Comparison of ENCODE assay signal across 16 cellular contexts in genomic region chrX:33198561-33199279, GRCh38. TPM values are rescaled to one million over a fixed set of nuclear protein-coding genes. Genes with fewer than 3 reads are reported as not detected.
DNase-seq lines count a peak whose midpoint lies in the region; FAIRE-seq and TF ChIP-seq lines count a peak whose summit lies in the region.
"Had no signal": no experiment of that assay in that cellular context is flagged by ENCODE, and none has a peak within 500 bp of the region (broad histone marks: within the 10 kb centered on the region; RNA-seq: fewer than 3 reads in every experiment).

No MANE protein-coding gene starts in this region.

- H3K4me1 Mint-ChIP-seq in chondrocyte (ENCODE audit: low read depth), result peaks cover 30% of the 10 kb centered on the region
- no peaks in the 10 kb centered on the region for H3K4me1 Mint-ChIP-seq in activated CD4-positive, alpha-beta T cell treated with anti-CD3 and anti-CD28 coated beads, Interleukin-2, amount 10 ng/mL, durations not matched to agents 7 days and 5 days
- no peaks in the 10 kb centered on the region for H3K4me1 Mint-ChIP-seq in activated T-helper 2 cell treated with anti-CD3 and anti-CD28 coated beads, Interferon-gamma antibody, Interleukin-2, Interleukin-4, amounts not matched to agents 10 μg/mL and 5 μg/mL and 100 μg/mL, durations not matched to agents 14 hours and 24 hours and 36 hours (ENCODE audit: low read depth)
- H3K4me1 Mint-ChIP-seq: CD4-positive, CD25-positive, alpha-beta regulatory T cell had no signal

- no peak for TF ChIP-seq CTCF in chondrocyte (IDR thresholded peaks at IDR 0.05)

- CTCF ChIA-PET in activated CD4-positive, alpha-beta T cell treated with anti-CD3 and anti-CD28 coated beads, Interleukin-2, amount 10 ng/mL, durations not matched to agents 7 days and 5 days (lab: Charles Lee), result interaction anchor here (0.6 kb wide), 1 partner anchor 982 kb away, joined by 3 read pairs; no protein-coding TSS in a partner anchor

- no peaks in the 10 kb centered on the region for H3K79me1 ChIP-seq in mesendoderm (ENCODE audit: low read length)

- POLR2A ChIA-PET in activated CD4-positive, alpha-beta T cell treated with anti-CD3 and anti-CD28 coated beads, Interleukin-2, amount 10 ng/mL, durations not matched to agents 7 days and 5 days (lab: Charles Lee), result no interaction called here

- no peak overlapping the region for H2AK5ac ChIP-seq in mesendoderm (ENCODE audit: low read length)

- no peak overlapping the region for H4K8ac ChIP-seq in mesendoderm (ENCODE audit: low read depth, low read length)

- no CpG with 5 or more reads among the region's 8 CpGs for WGBS in mesendoderm (ENCODE audit: extremely low coverage, insufficient coverage, low lambda C conversion rate)

- no peaks in the 10 kb centered on the region for H3K79me2 ChIP-seq in mesendoderm (ENCODE audit: control insufficient read depth, insufficient read depth, low read length)

- peaks cover 24% of the 10 kb centered on the region for H3K9me3 Mint-ChIP-seq in chondrocyte (ENCODE audit: low read depth)
- peaks cover 3% of the 10 kb centered on the region for H3K9me3 Mint-ChIP-seq in activated CD4-positive, alpha-beta T cell treated with anti-CD3 and anti-CD28 coated beads, Interleukin-2, amount 10 ng/mL, durations not matched to agents 7 days and 5 days
- peaks cover 26% of the 10 kb centered on the region for H3K9me3 Mint-ChIP-seq in activated T-helper 2 cell treated with anti-CD3 and anti-CD28 coated beads, Interferon-gamma antibody, Interleukin-2, Interleukin-4, amounts not matched to agents 10 μg/mL and 5 μg/mL and 100 μg/mL, durations not matched to agents 14 hours and 24 hours and 36 hours

- no peaks in the 10 kb centered on the region for H3K9me3 ChIP-seq in skeletal muscle tissue (ENCODE audit: control insufficient read depth in 3 of 3, low read length in 3 of 3)
- H3K9me3 ChIP-seq: BLaER1 treated with 17β-estradiol and CSF1 and Interleukin-3, amounts not matched to agents 10 nM and 100 nM had no signal

- peak; percentile 44 for FAIRE-seq in HTR-8/SVneo (lab: Jason Lieb, UNC)

- DNase-seq in HTR-8/SVneo (ENCODE audit: insufficient read length, low spot score), result no peak
- DNase-seq in chondrocyte (ENCODE audit: low spot score), result no peak
- DNase-seq in mesendoderm, result peak; percentile 12
- no peak for DNase-seq in RKO (ENCODE audit: low spot score)
- DNase-seq in activated CD4-positive, alpha-beta T cell treated with anti-CD3 and anti-CD28 coated beads, Interleukin-2, amount 10 ng/mL, durations not matched to agents 7 days and 5 days, result no peak
- no peak for DNase-seq in activated T-helper 2 cell treated with anti-CD3 and anti-CD28 coated beads, Interferon-gamma antibody, Interleukin-2, Interleukin-4, amounts not matched to agents 10 μg/mL and 5 μg/mL and 100 μg/mL, durations not matched to agents 14 hours and 24 hours and 36 hours (ENCODE audit: low spot score)
- DNase-seq: 8988T; ACHN; Calu3; CD4-positive, CD25-positive, alpha-beta regulatory T cell; DMS 273 treated with DMSO at 0.1 percent for 48 hours; HCEC 1CT; HFFc6 had no signal

- H3K4me2 ChIP-seq in mesendoderm (ENCODE audit: low read length), result no peak overlapping the region
- H3K4me2 ChIP-seq: BLaER1 treated with 17β-estradiol and CSF1 and Interleukin-3, amounts not matched to agents 10 nM and 100 nM had no signal

- no peaks in the 10 kb centered on the region for H3K4me1 ChIP-seq in mesendoderm (ENCODE audit: control insufficient read depth, low read depth, low read length)
- H3K4me1 ChIP-seq in skeletal muscle tissue (ENCODE audit: control insufficient read depth in 3 of 3, insufficient read depth in 3 of 3, low read length in 3 of 3), result peaks cover 3 to 6% (median 4%) of the 10 kb centered on the region in 3 donors
- H3K4me1 ChIP-seq: BLaER1 treated with 17β-estradiol and CSF1 and Interleukin-3, amounts not matched to agents 10 nM and 100 nM had no signal

- no peak overlapping the region for H2BK5ac ChIP-seq in mesendoderm (ENCODE audit: low read length)

- no peak overlapping the region for H3K56ac ChIP-seq in mesendoderm (ENCODE audit: low read length)

- H3K4me3 Mint-ChIP-seq in chondrocyte (ENCODE audit: unreplicated experiment), result no peak overlapping the region
- H3K4me3 Mint-ChIP-seq in activated CD4-positive, alpha-beta T cell treated with anti-CD3 and anti-CD28 coated beads, Interleukin-2, amount 10 ng/mL, durations not matched to agents 7 days and 5 days, result no peak overlapping the region
- H3K4me3 Mint-ChIP-seq in activated T-helper 2 cell treated with anti-CD3 and anti-CD28 coated beads, Interferon-gamma antibody, Interleukin-2, Interleukin-4, amounts not matched to agents 10 μg/mL and 5 μg/mL and 100 μg/mL, durations not matched to agents 14 hours and 24 hours and 36 hours (ENCODE audit: low read depth), result no peak overlapping the region
- H3K4me3 Mint-ChIP-seq: CD4-positive, CD25-positive, alpha-beta regulatory T cell; HFFc6 had no signal

- no peaks in the 10 kb centered on the region for H3K27me3 Mint-ChIP-seq in chondrocyte (ENCODE audit: low read depth)
- H3K27me3 Mint-ChIP-seq in activated CD4-positive, alpha-beta T cell treated with anti-CD3 and anti-CD28 coated beads, Interleukin-2, amount 10 ng/mL, durations not matched to agents 7 days and 5 days, result no peaks in the 10 kb centered on the region
- H3K27me3 Mint-ChIP-seq in activated T-helper 2 cell treated with anti-CD3 and anti-CD28 coated beads, Interferon-gamma antibody, Interleukin-2, Interleukin-4, amounts not matched to agents 10 μg/mL and 5 μg/mL and 100 μg/mL, durations not matched to agents 14 hours and 24 hours and 36 hours (ENCODE audit: low read depth), result no peaks in the 10 kb centered on the region
- H3K27me3 Mint-ChIP-seq: CD4-positive, CD25-positive, alpha-beta regulatory T cell had no signal

- H3K4ac ChIP-seq in mesendoderm (ENCODE audit: low read depth, low read length), result no peak overlapping the region

- no peak overlapping the region for H3K27ac ChIP-seq in mesendoderm (ENCODE audit: low read depth, low read length)
- peak overlapping the region; percentile 2 for H3K27ac ChIP-seq in skeletal muscle tissue (ENCODE audit: low read depth, low read length)
- H3K27ac ChIP-seq: BLaER1 treated with 17β-estradiol and CSF1 and Interleukin-3, amounts not matched to agents 10 nM and 100 nM; HL-60 had no signal

- H3K4me3 ChIP-seq in mesendoderm (ENCODE audit: low read length), result no peak overlapping the region
- no peak overlapping the region for H3K4me3 ChIP-seq in skeletal muscle tissue (ENCODE audit: low read length in 3 of 3)
- H3K4me3 ChIP-seq: BLaER1 treated with 17β-estradiol and CSF1 and Interleukin-3, amounts not matched to agents 10 nM and 100 nM had no signal

- no peak overlapping the region for H4K5ac ChIP-seq in mesendoderm (ENCODE audit: low read length)

- H2BK15ac ChIP-seq in mesendoderm (replicated peaks; ENCODE audit: low read depth), result no peak overlapping the region

- no peak overlapping the region for H3K23ac ChIP-seq in mesendoderm (ENCODE audit: low read length)

- H3K27me3 ChIP-seq in mesendoderm (ENCODE audit: insufficient read depth, low read length, poor library complexity) (no peaks in the 10 kb centered on the region), skeletal muscle tissue (ENCODE audit: control insufficient read depth in 3 of 3, insufficient read depth in 3 of 3, low read length in 3 of 3) (no peaks in the 10 kb centered on the region)

- H3K9ac ChIP-seq in mesendoderm (ENCODE audit: low read length) (no peak overlapping the region), skeletal muscle tissue (ENCODE audit: low read depth in 1 of 3, low read length in 3 of 3) (no peak overlapping the region)
- H3K9ac ChIP-seq: BLaER1 treated with 17β-estradiol and CSF1 and Interleukin-3, amounts not matched to agents 10 nM and 100 nM had no signal

- peaks cover 3% of the 10 kb centered on the region for H3K36me3 Mint-ChIP-seq in chondrocyte (ENCODE audit: low read depth)
- no peaks in the 10 kb centered on the region for H3K36me3 Mint-ChIP-seq in activated CD4-positive, alpha-beta T cell treated with anti-CD3 and anti-CD28 coated beads, Interleukin-2, amount 10 ng/mL, durations not matched to agents 7 days and 5 days (ENCODE audit: low read depth)
- H3K36me3 Mint-ChIP-seq in activated T-helper 2 cell treated with anti-CD3 and anti-CD28 coated beads, Interferon-gamma antibody, Interleukin-2, Interleukin-4, amounts not matched to agents 10 μg/mL and 5 μg/mL and 100 μg/mL, durations not matched to agents 14 hours and 24 hours and 36 hours (ENCODE audit: low read depth), result no peaks in the 10 kb centered on the region
- H3K36me3 Mint-ChIP-seq: CD4-positive, CD25-positive, alpha-beta regulatory T cell had no signal

- H3K36me3 ChIP-seq in mesendoderm (ENCODE audit: control insufficient read depth, insufficient read depth, low read length) (no peaks in the 10 kb centered on the region), skeletal muscle tissue (ENCODE audit: control insufficient read depth in 3 of 3, insufficient read depth in 3 of 3, low read length in 3 of 3) (no peaks in the 10 kb centered on the region)
- H3K36me3 ChIP-seq: BLaER1 treated with 17β-estradiol and CSF1 and Interleukin-3, amounts not matched to agents 10 nM and 100 nM had no signal

- intact Hi-C loops in activated T-helper 2 cell treated with anti-CD3 and anti-CD28 coated beads, Interferon-gamma antibody, Interleukin-2, Interleukin-4, amounts not matched to agents 10 μg/mL and 5 μg/mL and 100 μg/mL, durations not matched to agents 14 hours and 24 hours and 36 hours (cut with micrococcal nuclease), result no loop called here

- H2BK120ac ChIP-seq in mesendoderm (ENCODE audit: low read depth, low read length), result no peak overlapping the region

- peak overlapping the region; percentile 37 for H3K27ac Mint-ChIP-seq in chondrocyte (ENCODE audit: unreplicated experiment)
- H3K27ac Mint-ChIP-seq in activated CD4-positive, alpha-beta T cell treated with anti-CD3 and anti-CD28 coated beads, Interleukin-2, amount 10 ng/mL, durations not matched to agents 7 days and 5 days, result no peak overlapping the region
- H3K27ac Mint-ChIP-seq in activated T-helper 2 cell treated with anti-CD3 and anti-CD28 coated beads, Interferon-gamma antibody, Interleukin-2, Interleukin-4, amounts not matched to agents 10 μg/mL and 5 μg/mL and 100 μg/mL, durations not matched to agents 14 hours and 24 hours and 36 hours, result no peak overlapping the region
- H3K27ac Mint-ChIP-seq: CD4-positive, CD25-positive, alpha-beta regulatory T cell; HFFc6 had no signal

- no peak overlapping the region for H3K18ac ChIP-seq in mesendoderm (ENCODE audit: low read length)

RNA-seq across cellular contexts. Expression of gene DMD, which starts 12.6 kb away (rescaled TPM):
- total RNA-seq in chondrocyte (196 to 306 TPM (median 201 TPM) in 3 replicates), skeletal muscle tissue (190 TPM)
- 19.8 TPM for polyA plus RNA-seq in mesendoderm (2013, experiment 1 of 2)
- polyA plus RNA-seq in mesendoderm (2013, experiment 2 of 2), result 17.8 TPM
- total RNA-seq in activated CD4-positive, alpha-beta T cell treated with anti-CD3 and anti-CD28 coated beads, Interleukin-2, amount 10 ng/mL, durations not matched to agents 7 days and 5 days, result under 1 TPM; 0.57 to 0.83 TPM
- total RNA-seq in activated T-helper 2 cell treated with anti-CD3 and anti-CD28 coated beads, Interferon-gamma antibody, Interleukin-2, Interleukin-4, amounts not matched to agents 10 μg/mL and 5 μg/mL and 100 μg/mL, durations not matched to agents 14 hours and 24 hours and 36 hours, result 0.84 and 1.0 TPM in 2 replicates

Comparison
In these comparisons a context has a peak if more than half of its experiments do, and no peak if none do; other contexts are left out.
1. RNA of gene DMD, which starts 12.6 kb away (total RNA-seq): 196 to 306 TPM in chondrocyte and 190 TPM in skeletal muscle tissue (single experiment); 0.84 to 1.0 TPM in activated T-helper 2 cell treated with anti-CD3 and anti-CD28 coated beads, Interferon-gamma antibody, Interleukin-2, Interleukin-4, amounts not matched to agents 10 μg/mL and 5 μg/mL and 100 μg/mL, durations not matched to agents 14 hours and 24 hours and 36 hours and 0.57 to 0.83 TPM in activated CD4-positive, alpha-beta T cell treated with anti-CD3 and anti-CD28 coated beads, Interleukin-2, amount 10 ng/mL, durations not matched to agents 7 days and 5 days; every median in the first group is over 10 times any median in the second.